ENCODE assay signal across 1 cellular context in the genomic region with DNA sequence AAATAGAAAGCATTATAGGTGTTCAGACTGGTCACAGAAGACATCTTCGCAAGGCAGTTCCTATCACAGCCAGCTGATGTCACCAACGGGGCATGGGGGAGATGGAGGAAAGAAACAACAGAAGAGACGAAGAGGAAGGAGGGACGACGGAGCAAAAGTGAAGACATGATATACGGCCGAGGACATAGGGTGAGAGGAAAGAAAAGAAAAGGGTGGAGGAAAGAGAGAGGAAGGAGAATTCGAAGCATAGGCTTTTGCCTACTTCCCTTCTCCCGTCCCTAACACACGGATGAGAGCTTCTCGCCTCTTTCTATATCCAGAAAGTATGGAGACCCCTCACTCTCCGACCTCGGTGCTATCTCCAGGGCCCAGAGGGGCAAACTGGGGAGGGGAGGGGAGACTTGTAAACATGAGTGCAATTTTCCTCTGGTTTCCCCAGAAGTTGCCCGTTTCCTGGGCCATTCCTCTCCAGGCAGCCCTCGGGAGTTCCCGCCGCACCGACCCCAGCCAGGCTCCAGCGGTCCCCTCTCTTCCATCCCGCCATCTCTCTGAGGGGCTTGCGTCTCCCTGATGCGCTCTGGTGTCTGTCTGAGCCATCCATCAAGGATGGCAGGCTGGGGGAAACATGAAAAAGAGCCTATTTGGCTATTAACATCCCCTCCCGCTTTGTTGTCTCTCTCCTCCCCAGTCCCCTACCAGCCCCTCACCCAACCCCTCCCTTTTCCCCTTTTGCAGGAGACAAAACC.
TF ChIP-seq lines count a peak whose summit lies in the region.

No MANE protein-coding gene starts in this region.

TF ChIP-seq in HepG2, 621 proteins besides CTCF, POLR2A, EP300 and RAD21 (continued from another document):
- TF ChIP-seq, protein P1, sequence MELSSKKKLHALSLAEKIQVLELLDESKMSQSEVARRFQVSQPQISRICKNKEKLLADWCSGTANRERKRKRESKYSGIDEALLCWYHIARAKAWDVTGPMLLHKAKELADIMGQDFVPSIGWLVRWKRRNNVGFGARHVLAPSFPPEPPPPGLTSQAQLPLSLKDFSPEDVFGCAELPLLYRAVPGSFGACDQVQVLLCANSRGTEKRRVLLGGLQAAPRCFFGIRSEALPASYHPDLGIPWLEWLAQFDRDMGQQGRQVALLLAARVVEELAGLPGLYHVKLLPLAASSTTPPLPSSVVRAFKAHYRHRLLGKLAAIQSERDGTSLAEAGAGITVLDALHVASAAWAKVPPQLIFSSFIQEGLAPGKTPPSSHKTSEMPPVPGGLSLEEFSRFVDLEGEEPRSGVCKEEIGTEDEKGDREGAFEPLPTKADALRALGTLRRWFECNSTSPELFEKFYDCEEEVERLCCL (CRISPR knock-in tag; IDR thresholded peaks at IDR 0.05; ENCODE audit: borderline replicate concordance), result no peak
- no peak for TF ChIP-seq ZNF431 (CRISPR knock-in tag; IDR thresholded peaks at IDR 0.05; ENCODE audit: borderline replicate concordance, low read depth)
- TF ChIP-seq, protein P2, sequence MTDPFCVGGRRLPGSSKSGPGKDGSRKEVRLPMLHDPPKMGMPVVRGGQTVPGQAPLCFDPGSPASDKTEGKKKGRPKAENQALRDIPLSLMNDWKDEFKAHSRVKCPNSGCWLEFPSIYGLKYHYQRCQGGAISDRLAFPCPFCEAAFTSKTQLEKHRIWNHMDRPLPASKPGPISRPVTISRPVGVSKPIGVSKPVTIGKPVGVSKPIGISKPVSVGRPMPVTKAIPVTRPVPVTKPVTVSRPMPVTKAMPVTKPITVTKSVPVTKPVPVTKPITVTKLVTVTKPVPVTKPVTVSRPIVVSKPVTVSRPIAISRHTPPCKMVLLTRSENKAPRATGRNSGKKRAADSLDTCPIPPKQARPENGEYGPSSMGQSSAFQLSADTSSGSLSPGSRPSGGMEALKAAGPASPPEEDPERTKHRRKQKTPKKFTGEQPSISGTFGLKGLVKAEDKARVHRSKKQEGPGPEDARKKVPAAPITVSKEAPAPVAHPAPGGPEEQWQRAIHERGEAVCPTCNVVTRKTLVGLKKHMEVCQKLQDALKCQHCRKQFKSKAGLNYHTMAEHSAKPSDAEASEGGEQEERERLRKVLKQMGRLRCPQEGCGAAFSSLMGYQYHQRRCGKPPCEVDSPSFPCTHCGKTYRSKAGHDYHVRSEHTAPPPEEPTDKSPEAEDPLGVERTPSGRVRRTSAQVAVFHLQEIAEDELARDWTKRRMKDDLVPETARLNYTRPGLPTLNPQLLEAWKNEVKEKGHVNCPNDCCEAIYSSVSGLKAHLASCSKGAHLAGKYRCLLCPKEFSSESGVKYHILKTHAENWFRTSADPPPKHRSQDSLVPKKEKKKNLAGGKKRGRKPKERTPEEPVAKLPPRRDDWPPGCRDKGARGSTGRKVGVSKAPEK (CRISPR knock-in tag; IDR thresholded peaks at IDR 0.05; ENCODE audit: borderline replicate concordance), result 0 out of 2 replicates have a peak, but pooled peaks have one; percentile 62
- no peak for TF ChIP-seq ZBTB20 (CRISPR knock-in tag; IDR thresholded peaks at IDR 0.05; ENCODE audit: borderline replicate concordance, low read depth)
- TF ChIP-seq, protein P3, sequence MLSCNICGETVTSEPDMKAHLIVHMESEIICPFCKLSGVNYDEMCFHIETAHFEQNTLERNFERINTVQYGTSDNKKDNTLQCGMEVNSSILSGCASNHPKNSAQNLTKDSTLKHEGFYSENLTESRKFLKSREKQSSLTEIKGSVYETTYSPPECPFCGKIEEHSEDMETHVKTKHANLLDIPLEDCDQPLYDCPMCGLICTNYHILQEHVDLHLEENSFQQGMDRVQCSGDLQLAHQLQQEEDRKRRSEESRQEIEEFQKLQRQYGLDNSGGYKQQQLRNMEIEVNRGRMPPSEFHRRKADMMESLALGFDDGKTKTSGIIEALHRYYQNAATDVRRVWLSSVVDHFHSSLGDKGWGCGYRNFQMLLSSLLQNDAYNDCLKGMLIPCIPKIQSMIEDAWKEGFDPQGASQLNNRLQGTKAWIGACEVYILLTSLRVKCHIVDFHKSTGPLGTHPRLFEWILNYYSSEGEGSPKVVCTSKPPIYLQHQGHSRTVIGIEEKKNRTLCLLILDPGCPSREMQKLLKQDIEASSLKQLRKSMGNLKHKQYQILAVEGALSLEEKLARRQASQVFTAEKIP (CRISPR knock-in tag; IDR thresholded peaks at IDR 0.05; ENCODE audit: borderline replicate concordance), result no peak
- no peak for TF ChIP-seq ZNF430 (CRISPR knock-in tag; IDR thresholded peaks at IDR 0.05)
- no peak for TF ChIP-seq ARHGAP35 (CRISPR knock-in tag; IDR thresholded peaks at IDR 0.05; ENCODE audit: borderline replicate concordance)
- no peak for TF ChIP-seq TRIM24 (CRISPR knock-in tag; IDR thresholded peaks at IDR 0.05)
- no peak for TF ChIP-seq ATF7 (IDR thresholded peaks at IDR 0.05)
- no peak for TF ChIP-seq ATF7 (CRISPR knock-in tag; IDR thresholded peaks at IDR 0.05)
- TF ChIP-seq ZFP36L1 (CRISPR knock-in tag; IDR thresholded peaks at IDR 0.05), result no peak
- TF ChIP-seq, protein P4, sequence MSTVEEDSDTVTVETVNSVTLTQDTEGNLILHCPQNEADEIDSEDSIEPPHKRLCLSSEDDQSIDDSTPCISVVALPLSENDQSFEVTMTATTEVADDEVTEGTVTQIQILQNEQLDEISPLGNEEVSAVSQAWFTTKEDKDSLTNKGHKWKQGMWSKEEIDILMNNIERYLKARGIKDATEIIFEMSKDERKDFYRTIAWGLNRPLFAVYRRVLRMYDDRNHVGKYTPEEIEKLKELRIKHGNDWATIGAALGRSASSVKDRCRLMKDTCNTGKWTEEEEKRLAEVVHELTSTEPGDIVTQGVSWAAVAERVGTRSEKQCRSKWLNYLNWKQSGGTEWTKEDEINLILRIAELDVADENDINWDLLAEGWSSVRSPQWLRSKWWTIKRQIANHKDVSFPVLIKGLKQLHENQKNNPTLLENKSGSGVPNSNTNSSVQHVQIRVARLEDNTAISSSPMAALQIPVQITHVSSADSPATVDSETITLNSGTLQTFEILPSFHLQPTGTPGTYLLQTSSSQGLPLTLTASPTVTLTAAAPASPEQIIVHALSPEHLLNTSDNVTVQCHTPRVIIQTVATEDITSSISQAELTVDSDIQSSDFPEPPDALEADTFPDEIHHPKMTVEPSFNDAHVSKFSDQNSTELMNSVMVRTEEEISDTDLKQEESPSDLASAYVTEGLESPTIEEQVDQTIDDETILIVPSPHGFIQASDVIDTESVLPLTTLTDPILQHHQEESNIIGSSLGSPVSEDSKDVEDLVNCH (CRISPR knock-in tag; IDR thresholded peaks at IDR 0.05), result no peak
- TF ChIP-seq MTF2 (CRISPR knock-in tag; IDR thresholded peaks at IDR 0.05; ENCODE audit: borderline replicate concordance), result no peak
- TF ChIP-seq, protein P5, sequence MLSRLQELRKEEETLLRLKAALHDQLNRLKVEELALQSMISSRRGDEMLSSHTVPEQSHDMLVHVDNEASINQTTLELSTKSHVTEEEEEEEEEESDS (CRISPR knock-in tag; IDR thresholded peaks at IDR 0.05; ENCODE audit: borderline replicate concordance), result no peak
- TF ChIP-seq ZMYM3 (CRISPR knock-in tag; IDR thresholded peaks at IDR 0.05), result no peak
- TF ChIP-seq, protein P6, sequence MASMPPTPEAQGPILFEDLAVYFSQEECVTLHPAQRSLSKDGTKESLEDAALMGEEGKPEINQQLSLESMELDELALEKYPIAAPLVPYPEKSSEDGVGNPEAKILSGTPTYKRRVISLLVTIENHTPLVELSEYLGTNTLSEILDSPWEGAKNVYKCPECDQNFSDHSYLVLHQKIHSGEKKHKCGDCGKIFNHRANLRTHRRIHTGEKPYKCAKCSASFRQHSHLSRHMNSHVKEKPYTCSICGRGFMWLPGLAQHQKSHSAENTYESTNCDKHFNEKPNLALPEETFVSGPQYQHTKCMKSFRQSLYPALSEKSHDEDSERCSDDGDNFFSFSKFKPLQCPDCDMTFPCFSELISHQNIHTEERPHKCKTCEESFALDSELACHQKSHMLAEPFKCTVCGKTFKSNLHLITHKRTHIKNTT (CRISPR knock-in tag; IDR thresholded peaks at IDR 0.05), result no peak
- TF ChIP-seq, protein P7, sequence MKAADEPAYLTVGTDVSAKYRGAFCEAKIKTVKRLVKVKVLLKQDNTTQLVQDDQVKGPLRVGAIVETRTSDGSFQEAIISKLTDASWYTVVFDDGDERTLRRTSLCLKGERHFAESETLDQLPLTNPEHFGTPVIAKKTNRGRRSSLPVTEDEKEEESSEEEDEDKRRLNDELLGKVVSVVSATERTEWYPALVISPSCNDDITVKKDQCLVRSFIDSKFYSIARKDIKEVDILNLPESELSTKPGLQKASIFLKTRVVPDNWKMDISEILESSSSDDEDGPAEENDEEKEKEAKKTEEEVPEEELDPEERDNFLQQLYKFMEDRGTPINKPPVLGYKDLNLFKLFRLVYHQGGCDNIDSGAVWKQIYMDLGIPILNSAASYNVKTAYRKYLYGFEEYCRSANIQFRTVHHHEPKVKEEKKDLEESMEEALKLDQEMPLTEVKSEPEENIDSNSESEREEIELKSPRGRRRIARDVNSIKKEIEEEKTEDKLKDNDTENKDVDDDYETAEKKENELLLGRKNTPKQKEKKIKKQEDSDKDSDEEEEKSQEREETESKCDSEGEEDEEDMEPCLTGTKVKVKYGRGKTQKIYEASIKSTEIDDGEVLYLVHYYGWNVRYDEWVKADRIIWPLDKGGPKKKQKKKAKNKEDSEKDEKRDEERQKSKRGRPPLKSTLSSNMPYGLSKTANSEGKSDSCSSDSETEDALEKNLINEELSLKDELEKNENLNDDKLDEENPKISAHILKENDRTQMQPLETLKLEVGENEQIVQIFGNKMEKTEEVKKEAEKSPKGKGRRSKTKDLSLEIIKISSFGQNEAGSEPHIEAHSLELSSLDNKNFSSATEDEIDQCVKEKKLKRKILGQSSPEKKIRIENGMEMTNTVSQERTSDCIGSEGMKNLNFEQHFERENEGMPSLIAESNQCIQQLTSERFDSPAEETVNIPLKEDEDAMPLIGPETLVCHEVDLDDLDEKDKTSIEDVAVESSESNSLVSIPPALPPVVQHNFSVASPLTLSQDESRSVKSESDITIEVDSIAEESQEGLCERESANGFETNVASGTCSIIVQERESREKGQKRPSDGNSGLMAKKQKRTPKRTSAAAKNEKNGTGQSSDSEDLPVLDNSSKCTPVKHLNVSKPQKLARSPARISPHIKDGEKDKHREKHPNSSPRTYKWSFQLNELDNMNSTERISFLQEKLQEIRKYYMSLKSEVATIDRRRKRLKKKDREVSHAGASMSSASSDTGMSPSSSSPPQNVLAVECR (CRISPR knock-in tag; IDR thresholded peaks at IDR 0.05; ENCODE audit: borderline replicate concordance), result no peak
- no peak for TF ChIP-seq ZNF225 (CRISPR knock-in tag; IDR thresholded peaks at IDR 0.05)
- TF ChIP-seq ZNF572 (CRISPR knock-in tag; IDR thresholded peaks at IDR 0.05), result no peak
- TF ChIP-seq ZNF432 (CRISPR knock-in tag; IDR thresholded peaks at IDR 0.05; ENCODE audit: borderline replicate concordance), result no peak
- TF ChIP-seq ARNTL (CRISPR knock-in tag; IDR thresholded peaks at IDR 0.05), result no peak
- peak; percentile 41 for TF ChIP-seq STAG1 (CRISPR knock-in tag; IDR thresholded peaks at IDR 0.05)
- TF ChIP-seq ZFP82 (CRISPR knock-in tag; IDR thresholded peaks at IDR 0.05; ENCODE audit: borderline replicate concordance), result no peak
- no peak for TF ChIP-seq FOXM1 (CRISPR knock-in tag; IDR thresholded peaks at IDR 0.05)
- no peak for TF ChIP-seq ZFY (CRISPR knock-in tag; IDR thresholded peaks at IDR 0.05)
- no peak for TF ChIP-seq ZNF282 (IDR thresholded peaks at IDR 0.05; ENCODE audit: partially characterized antibody)
- no peak for TF ChIP-seq ZNF124 (CRISPR knock-in tag; IDR thresholded peaks at IDR 0.05)
- no peak for TF ChIP-seq GATAD1 (CRISPR knock-in tag; IDR thresholded peaks at IDR 0.05)
- no peak for TF ChIP-seq ZNF589 (CRISPR knock-in tag; conservative IDR thresholded peaks at IDR 0.05)
- TF ChIP-seq U2AF1 (optimal IDR thresholded peaks at IDR 0.05; ENCODE audit: low read depth, low read length), result no peak
- no peak for TF ChIP-seq ZNF773 (CRISPR knock-in tag; IDR thresholded peaks at IDR 0.05; ENCODE audit: borderline replicate concordance)
- 0 out of 2 replicates have a peak, but pooled peaks have one; percentile 5 for TF ChIP-seq MYC (CRISPR knock-in tag; IDR thresholded peaks at IDR 0.05; ENCODE audit: borderline replicate concordance)
- TF ChIP-seq KDM6A (CRISPR knock-in tag; IDR thresholded peaks at IDR 0.05; ENCODE audit: low read depth), result no peak
- TF ChIP-seq PCBP2 (optimal IDR thresholded peaks at IDR 0.05; ENCODE audit: low read depth, low read length, poor library complexity, severe bottlenecking), result no peak
- no peak for TF ChIP-seq ZBTB21 (CRISPR knock-in tag; IDR thresholded peaks at IDR 0.05)
- no peak for TF ChIP-seq MIER2 (CRISPR knock-in tag; IDR thresholded peaks at IDR 0.05)
- no peak for TF ChIP-seq RBFOX2 (IDR thresholded peaks at IDR 0.05; ENCODE audit: low read depth, low read length)
- TF ChIP-seq, protein P8, sequence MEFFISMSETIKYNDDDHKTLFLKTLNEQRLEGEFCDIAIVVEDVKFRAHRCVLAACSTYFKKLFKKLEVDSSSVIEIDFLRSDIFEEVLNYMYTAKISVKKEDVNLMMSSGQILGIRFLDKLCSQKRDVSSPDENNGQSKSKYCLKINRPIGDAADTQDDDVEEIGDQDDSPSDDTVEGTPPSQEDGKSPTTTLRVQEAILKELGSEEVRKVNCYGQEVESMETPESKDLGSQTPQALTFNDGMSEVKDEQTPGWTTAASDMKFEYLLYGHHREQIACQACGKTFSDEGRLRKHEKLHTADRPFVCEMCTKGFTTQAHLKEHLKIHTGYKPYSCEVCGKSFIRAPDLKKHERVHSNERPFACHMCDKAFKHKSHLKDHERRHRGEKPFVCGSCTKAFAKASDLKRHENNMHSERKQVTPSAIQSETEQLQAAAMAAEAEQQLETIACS (CRISPR knock-in tag; IDR thresholded peaks at IDR 0.05), result no peak
- no peak for TF ChIP-seq ZNF652 (CRISPR knock-in tag; IDR thresholded peaks at IDR 0.05; ENCODE audit: borderline replicate concordance, low read depth)
- no peak for TF ChIP-seq POLR2AphosphoS5 (IDR thresholded peaks at IDR 0.05; ENCODE audit: low read depth, low read length)
- TF ChIP-seq U2AF2 (IDR thresholded peaks at IDR 0.05; ENCODE audit: low read depth, low read length), result no peak
- no peak for TF ChIP-seq ZNF335 (CRISPR knock-in tag; IDR thresholded peaks at IDR 0.05)
- no peak for TF ChIP-seq MTF1 (CRISPR knock-in tag; IDR thresholded peaks at IDR 0.05)
- no peak for TF ChIP-seq ZNF629 (CRISPR knock-in tag; conservative IDR thresholded peaks at IDR 0.05)
- TF ChIP-seq ZNF10 (CRISPR knock-in tag; IDR thresholded peaks at IDR 0.05; ENCODE audit: borderline replicate concordance, low read depth), result no peak
- TF ChIP-seq GABPB1 (CRISPR knock-in tag; IDR thresholded peaks at IDR 0.05), result peak; percentile 8; the same call in 1 of the 2 replicates
- TF ChIP-seq, protein P9, sequence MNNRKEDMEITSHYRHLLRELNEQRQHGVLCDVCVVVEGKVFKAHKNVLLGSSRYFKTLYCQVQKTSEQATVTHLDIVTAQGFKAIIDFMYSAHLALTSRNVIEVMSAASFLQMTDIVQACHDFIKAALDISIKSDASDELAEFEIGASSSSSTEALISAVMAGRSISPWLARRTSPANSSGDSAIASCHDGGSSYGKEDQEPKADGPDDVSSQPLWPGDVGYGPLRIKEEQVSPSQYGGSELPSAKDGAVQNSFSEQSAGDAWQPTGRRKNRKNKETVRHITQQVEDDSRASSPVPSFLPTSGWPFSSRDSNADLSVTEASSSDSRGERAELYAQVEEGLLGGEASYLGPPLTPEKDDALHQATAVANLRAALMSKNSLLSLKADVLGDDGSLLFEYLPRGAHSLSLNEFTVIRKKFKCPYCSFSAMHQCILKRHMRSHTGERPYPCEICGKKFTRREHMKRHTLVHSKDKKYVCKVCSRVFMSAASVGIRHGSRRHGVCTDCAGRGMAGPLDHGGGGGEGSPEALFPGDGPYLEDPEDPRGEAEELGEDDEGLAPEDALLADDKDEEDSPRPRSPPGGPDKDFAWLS (CRISPR knock-in tag; IDR thresholded peaks at IDR 0.05; ENCODE audit: borderline replicate concordance), result no peak
